In the genomic region with DNA sequence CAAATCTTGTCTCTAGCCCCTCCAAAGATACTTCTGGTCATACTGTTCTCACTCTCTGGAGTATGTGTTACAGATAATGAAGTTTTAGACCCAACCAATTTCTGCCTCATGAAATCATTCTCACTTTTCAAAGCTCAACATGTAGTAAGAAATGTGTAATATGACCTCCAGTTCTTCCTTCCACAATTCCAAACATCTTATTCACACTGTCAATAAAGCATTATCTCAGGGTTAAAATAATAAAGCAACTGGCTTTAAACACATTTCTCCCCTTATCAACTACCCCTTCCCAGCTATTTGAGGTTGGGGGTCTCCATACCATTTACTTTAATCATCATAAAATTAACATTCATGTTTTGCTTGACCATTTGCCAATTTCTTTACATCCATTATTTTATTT, we compare ENCODE assay signal across 14 cellular contexts.
"Had no signal": no experiment of that assay in that cellular context is flagged by ENCODE, and none has a peak within 500 bp of the region (broad histone marks: within the 10 kb centered on the region; RNA-seq: fewer than 3 reads in every experiment).

No MANE protein-coding gene starts in this region.

- H3K27ac ChIP-seq: esophagus muscularis mucosa, pancreas, tibial artery, uterus, VCaP had no signal

- H3K4me1 ChIP-seq: pancreas had no signal

- DNase-seq: activated CD4-positive, alpha-beta memory T cell treated with anti-CD3 and anti-CD28 coated beads, Interleukin-2, amount 10 ng/mL, durations not matched to agents 7 days and 5 days; activated CD4-positive, alpha-beta T cell treated with anti-CD3 and anti-CD28 coated beads for 36 hours; activated naive CD4-positive, alpha-beta T cell; aorta; foreskin melanocyte; kidney; mesendoderm; pancreas; T-helper 9 cell; tibial artery; uterus had no signal

- H3K27me3 ChIP-seq: esophagus muscularis mucosa, pancreas, tibial artery, uterus had no signal

- ATAC-seq: activated CD4-positive, alpha-beta T cell treated with anti-CD3 and anti-CD28 coated beads for 36 hours; pancreas; stimulated activated memory B cell treated with anti-CD40 and anti-IgM and Interleukin-4, amounts not matched to agents 10 μg/mL and 1 μg/mL and 100 μg/mL, for 72 hours had no signal

- H3K36me3 ChIP-seq: esophagus muscularis mucosa, pancreas, tibial artery, uterus had no signal

- H3K9me3 ChIP-seq: esophagus muscularis mucosa, pancreas, tibial artery, uterus had no signal

- H3K4me3 ChIP-seq: esophagus muscularis mucosa, pancreas, tibial artery, uterus had no signal
